ENCODE assay signal across 21 cellular contexts in genomic region chr9:71895955-71896354, GRCh38. TPM values are rescaled to one million over a fixed set of nuclear protein-coding genes. Genes with fewer than 3 reads are reported as not detected.
A peak's percentile ranks its signal among the peaks of the same experiment; 100 is the strongest.
DNase-seq lines count a peak whose midpoint lies in the region; ATAC-seq, FAIRE-seq and TF ChIP-seq lines count a peak whose summit lies in the region.
"Had no signal": no experiment of that assay in that cellular context is flagged by ENCODE, and none has a peak within 500 bp of the region (broad histone marks: within the 10 kb centered on the region; RNA-seq: fewer than 3 reads in every experiment).

No MANE protein-coding gene starts in this region.

- peak overlapping the region in 2 of 4 donors; percentile 19 to 58 for H3K4me3 Mint-ChIP-seq in CD4-positive, CD25-positive, alpha-beta regulatory T cell
- peak overlapping the region; percentile 48 for H3K4me3 Mint-ChIP-seq in T-helper 2 cell treated with Interferon-gamma antibody and Interleukin-4, amounts not matched to agents 5 μg/mL and 100 μg/mL, for 36 hours
- H3K4me3 Mint-ChIP-seq: activated naive CD4-positive, alpha-beta T cell treated with anti-CD3 and anti-CD28 coated beads, Interleukin-2, amount 50 U/mL, for 24 hours; nephron; type B pancreatic cell had no signal

- H3K27ac ChIP-seq in CD4-positive, CD25-positive, alpha-beta regulatory T cell (ENCODE audit: insufficient read depth, low read length, poor library complexity, severe bottlenecking), result no peak overlapping the region
- H3K27ac ChIP-seq: esophagus muscularis mucosa, Peyer's patch had no signal

- peak; percentile 61 for FAIRE-seq in H54 (lab: Jason Lieb, UNC)
- FAIRE-seq: D721Med had no signal

- H3K4me1 Mint-ChIP-seq in CD4-positive, CD25-positive, alpha-beta regulatory T cell, result peaks cover 48 to 81% (median 65%) of the 10 kb centered on the region in 4 donors
- H3K4me1 Mint-ChIP-seq in T-helper 2 cell treated with Interferon-gamma antibody and Interleukin-4, amounts not matched to agents 5 μg/mL and 100 μg/mL, for 36 hours (ENCODE audit: low read depth), result peaks cover 66% of the 10 kb centered on the region

- H3K27me3 ChIP-seq in CD4-positive, CD25-positive, alpha-beta regulatory T cell (ENCODE audit: control insufficient read depth, insufficient read depth, low read length), result no peaks in the 10 kb centered on the region
- H3K27me3 ChIP-seq: esophagus muscularis mucosa, Peyer's patch had no signal

- H3K27me3 Mint-ChIP-seq in CD4-positive, CD25-positive, alpha-beta regulatory T cell, result no peaks in the 10 kb centered on the region
- H3K27me3 Mint-ChIP-seq in T-helper 2 cell treated with Interferon-gamma antibody and Interleukin-4, amounts not matched to agents 5 μg/mL and 100 μg/mL, for 36 hours (ENCODE audit: low read depth), result no peaks in the 10 kb centered on the region
- H3K27me3 Mint-ChIP-seq: activated naive CD4-positive, alpha-beta T cell treated with anti-CD3 and anti-CD28 coated beads, Interleukin-2, amount 50 U/mL, for 24 hours; type B pancreatic cell had no signal

- H3K4me3 ChIP-seq in CD4-positive, CD25-positive, alpha-beta regulatory T cell (ENCODE audit: low read depth, low read length), result peak overlapping the region; percentile 17
- H3K4me3 ChIP-seq in fibroblast of the aortic adventitia (ENCODE audit: low read depth, low read length), result no peak overlapping the region
- H3K4me3 ChIP-seq: esophagus muscularis mucosa, Peyer's patch had no signal

- ATAC-seq in CD4-positive, CD25-positive, alpha-beta regulatory T cell (ENCODE audit: low read depth in 2 of 2), result no peak
- ATAC-seq in GM18868 (IDR thresholded peaks at IDR 0.05; ENCODE audit: unreplicated experiment) (no peak), GM18520 (IDR thresholded peaks at IDR 0.05; ENCODE audit: unreplicated experiment) (no peak)

- H3K9me3 Mint-ChIP-seq in CD4-positive, CD25-positive, alpha-beta regulatory T cell, result no peaks in the 10 kb centered on the region
- H3K9me3 Mint-ChIP-seq in T-helper 2 cell treated with Interferon-gamma antibody and Interleukin-4, amounts not matched to agents 5 μg/mL and 100 μg/mL, for 36 hours, result peaks cover 6% of the 10 kb centered on the region
- H3K9me3 Mint-ChIP-seq: activated naive CD4-positive, alpha-beta T cell treated with anti-CD3 and anti-CD28 coated beads, Interleukin-2, amount 50 U/mL, for 24 hours; nephron; type B pancreatic cell had no signal

- H3K9me3 ChIP-seq in CD4-positive, CD25-positive, alpha-beta regulatory T cell (ENCODE audit: control insufficient read depth in 2 of 2, low read length in 2 of 2), result no peaks in the 10 kb centered on the region
- H3K9me3 ChIP-seq: esophagus muscularis mucosa, Peyer's patch had no signal

- H3K36me3 Mint-ChIP-seq in CD4-positive, CD25-positive, alpha-beta regulatory T cell, result peaks cover 10% of the 10 kb centered on the region
- peaks cover 24% of the 10 kb centered on the region for H3K36me3 Mint-ChIP-seq in T-helper 2 cell treated with Interferon-gamma antibody and Interleukin-4, amounts not matched to agents 5 μg/mL and 100 μg/mL, for 36 hours (ENCODE audit: low read depth)

- no peaks in the 10 kb centered on the region for H3K36me3 ChIP-seq in CD4-positive, CD25-positive, alpha-beta regulatory T cell (ENCODE audit: control insufficient read depth, insufficient read depth, low read length)
- H3K36me3 ChIP-seq: esophagus muscularis mucosa, Peyer's patch had no signal

- DNase-seq in CD4-positive, CD25-positive, alpha-beta regulatory T cell, result no peak
- no peak for DNase-seq in H54 (ENCODE audit: insufficient read length, low spot score)
- DNase-seq in T-helper 2 cell treated with Interferon-gamma antibody and Interleukin-4, amounts not matched to agents 5 μg/mL and 100 μg/mL, for 36 hours (ENCODE audit: low spot score), result no peak
- peak; percentile 13 for DNase-seq in fibroblast of the aortic adventitia (ENCODE audit: low read depth)
- no peak for DNase-seq in pons (ENCODE audit: low spot score)
- DNase-seq in T1000 (lab: John Stamatoyannopoulos, UW), result no peak
- DNase-seq: activated CD4-positive, alpha-beta T cell treated with anti-CD3 and anti-CD28 coated beads for 1 hour; GDM1; left colon; mesendoderm; NCI-H2171; NCI-H774; Peyer's patch; stimulated activated CD4-positive, alpha-beta T cell treated with anti-CD3 and anti-CD28 coated beads, Interleukin-1b, Interleukin-23, amount 100 ng/mL, for 48 hours had no signal

- no peak overlapping the region for H3K27ac Mint-ChIP-seq in CD4-positive, CD25-positive, alpha-beta regulatory T cell
- peak overlapping the region; percentile 84 for H3K27ac Mint-ChIP-seq in T-helper 2 cell treated with Interferon-gamma antibody and Interleukin-4, amounts not matched to agents 5 μg/mL and 100 μg/mL, for 36 hours
- H3K27ac Mint-ChIP-seq: activated naive CD4-positive, alpha-beta T cell treated with anti-CD3 and anti-CD28 coated beads, Interleukin-2, amount 50 U/mL, for 24 hours; nephron; type B pancreatic cell had no signal

- no peak for TF ChIP-seq CTCF in fibroblast of the aortic adventitia (IDR thresholded peaks at IDR 0.05; ENCODE audit: insufficient read depth, low read length)

- TF ChIP-seq POLR2A in H54 (IDR thresholded peaks at IDR 0.05; ENCODE audit: low read depth, low read length), result no peak

- H3K4me1 ChIP-seq in CD4-positive, CD25-positive, alpha-beta regulatory T cell (ENCODE audit: control insufficient read depth, insufficient read depth, low read length, poor library complexity, severe bottlenecking), result peaks cover 52% of the 10 kb centered on the region

RNA-seq across cellular contexts. Expression of gene ABHD17B, which starts 15.0 kb away (rescaled TPM):
- 27.8 TPM for total RNA-seq in CD4-positive, CD25-positive, alpha-beta regulatory T cell
- 10 to 100 TPM; 23.4 to 33.0 (median 25.5) TPM for polyA plus RNA-seq in CD4-positive, CD25-positive, alpha-beta regulatory T cell
- 11.9 and 13.1 TPM in 2 replicates for total RNA-seq in fibroblast of the aortic adventitia (ENCODE audit: low replicate concordance)

RNA-seq across cellular contexts. Expression of gene C9orf85, which starts 15.5 kb away (rescaled TPM):
- total RNA-seq in CD4-positive, CD25-positive, alpha-beta regulatory T cell, result 7.2 TPM
- polyA plus RNA-seq in CD4-positive, CD25-positive, alpha-beta regulatory T cell, result 10 to 100 TPM in 3 of 4 donors, 1 to 10 TPM in 1; 9.0 to 14.7 (median 10.8) TPM
- total RNA-seq in fibroblast of the aortic adventitia (ENCODE audit: low replicate concordance), result 14.6 and 87.3 TPM in 2 replicates
